In genomic region chr20:58851221-58851968, GRCh38 we compare ENCODE assay signal across 7 cellular contexts. TPM values are rescaled to one million over a fixed set of nuclear protein-coding genes. Genes with fewer than 3 reads are reported as not detected.
DNase-seq lines count a peak whose midpoint lies in the region; ATAC-seq lines count a peak whose summit lies in the region.

No MANE protein-coding gene starts in this region.

- H3K4me3 Mint-ChIP-seq in activated CD8-positive, alpha-beta T cell treated with anti-CD3 and anti-CD28 coated beads, Interleukin-2, amount 10 ng/mL, durations not matched to agents 7 days and 5 days: peak overlapping the region; percentile 80
- H3K4me3 Mint-ChIP-seq in stimulated activated memory B cell treated with anti-CD40 and anti-IgM and Interleukin-4, amounts not matched to agents 10 μg/mL and 1 μg/mL and 100 μg/mL, for 72 hours: peak overlapping the region; percentile 87

- H3K27me3 ChIP-seq in iPS DF 6.9 (ENCODE audit: control insufficient read depth, insufficient read depth, low read length): peaks cover 28% of the 10 kb centered on the region

- H3K4me3 ChIP-seq in iPS DF 6.9 (ENCODE audit: low read length): peak overlapping the region; percentile 52; the same call in 1 of the 2 replicates

- H3K4me1 ChIP-seq in iPS DF 6.9 (ENCODE audit: control insufficient read depth, insufficient read depth, low read length): peaks cover 7% of the 10 kb centered on the region

- H3K27ac ChIP-seq in iPS DF 6.9 (ENCODE audit: low read length): no peak overlapping the region

- H3K9me3 ChIP-seq in iPS DF 6.9 (ENCODE audit: control insufficient read depth, insufficient read depth, low read length): no peaks in the 10 kb centered on the region

- peaks cover 64% of the 10 kb centered on the region for H3K4me1 Mint-ChIP-seq in activated CD8-positive, alpha-beta T cell treated with anti-CD3 and anti-CD28 coated beads, Interleukin-2, amount 10 ng/mL, durations not matched to agents 7 days and 5 days (ENCODE audit: low read depth)
- H3K4me1 Mint-ChIP-seq in stimulated activated memory B cell treated with anti-CD40 and anti-IgM and Interleukin-4, amounts not matched to agents 10 μg/mL and 1 μg/mL and 100 μg/mL, for 72 hours: peaks cover 44% of the 10 kb centered on the region

- CTCF ChIA-PET in activated CD8-positive, alpha-beta T cell treated with anti-CD3 and anti-CD28 coated beads, Interleukin-2, amount 10 ng/mL, durations not matched to agents 7 days and 5 days (lab: Charles Lee): interaction anchor here (1.3 to 3.2 kb wide), 5 partner anchors 192 to 356 kb away, joined by 3 to 12 read pairs (median 4); partner anchors contain the start of gene STX16

- WGBS in iPS DF 6.9 (ENCODE audit: insufficient coverage, insufficient read length): no CpG with 5 or more reads among the region's 41 CpGs

- ATAC-seq in HG02798 (IDR thresholded peaks at IDR 0.05; ENCODE audit: poor library complexity, unreplicated experiment) (peak; percentile 1), HG03342 (IDR thresholded peaks at IDR 0.05; ENCODE audit: unreplicated experiment) (no peak)
- peak; percentile 5 for ATAC-seq in activated CD8-positive, alpha-beta T cell treated with anti-CD3 and anti-CD28 coated beads, Interleukin-2, amount 10 ng/mL, durations not matched to agents 7 days and 5 days
- ATAC-seq in stimulated activated memory B cell treated with anti-CD40 and anti-IgM and Interleukin-4, amounts not matched to agents 10 μg/mL and 1 μg/mL and 100 μg/mL, for 72 hours: no peak

- no peak for DNase-seq in activated CD8-positive, alpha-beta T cell treated with anti-CD3 and anti-CD28 coated beads, Interleukin-2, amount 10 ng/mL, durations not matched to agents 7 days and 5 days
- no peak for DNase-seq in iPS DF 6.9 (ENCODE audit: low read depth, low spot score)
- no peak for DNase-seq in DMS79 (lab: John Stamatoyannopoulos, UW)
- no peak for DNase-seq in hepatic stellate cell (ENCODE audit: low spot score)

- H3K36me3 ChIP-seq in iPS DF 6.9 (ENCODE audit: control insufficient read depth, insufficient read depth, low read length): no peaks in the 10 kb centered on the region; the same call in 1 of the 2 replicates

- H3K27ac Mint-ChIP-seq in activated CD8-positive, alpha-beta T cell treated with anti-CD3 and anti-CD28 coated beads, Interleukin-2, amount 10 ng/mL, durations not matched to agents 7 days and 5 days: no peak overlapping the region
- H3K27ac Mint-ChIP-seq in stimulated activated memory B cell treated with anti-CD40 and anti-IgM and Interleukin-4, amounts not matched to agents 10 μg/mL and 1 μg/mL and 100 μg/mL, for 72 hours: no peak overlapping the region

- POLR2A ChIA-PET in activated CD8-positive, alpha-beta T cell treated with anti-CD3 and anti-CD28 coated beads, Interleukin-2, amount 10 ng/mL, durations not matched to agents 7 days and 5 days (lab: Charles Lee): interaction anchor here (0.7 to 0.9 kb wide), 2 partner anchors 38 to 200 kb away, joined by 3 to 4 read pairs; partner anchors contain the start of gene STX16

- peaks cover 50% of the 10 kb centered on the region for H3K27me3 Mint-ChIP-seq in activated CD8-positive, alpha-beta T cell treated with anti-CD3 and anti-CD28 coated beads, Interleukin-2, amount 10 ng/mL, durations not matched to agents 7 days and 5 days (ENCODE audit: low read depth)
- peaks cover 65% of the 10 kb centered on the region for H3K27me3 Mint-ChIP-seq in stimulated activated memory B cell treated with anti-CD40 and anti-IgM and Interleukin-4, amounts not matched to agents 10 μg/mL and 1 μg/mL and 100 μg/mL, for 72 hours

- no peaks in the 10 kb centered on the region for H3K9me3 Mint-ChIP-seq in activated CD8-positive, alpha-beta T cell treated with anti-CD3 and anti-CD28 coated beads, Interleukin-2, amount 10 ng/mL, durations not matched to agents 7 days and 5 days (ENCODE audit: insufficient read depth)
- H3K9me3 Mint-ChIP-seq in stimulated activated memory B cell treated with anti-CD40 and anti-IgM and Interleukin-4, amounts not matched to agents 10 μg/mL and 1 μg/mL and 100 μg/mL, for 72 hours: no peaks in the 10 kb centered on the region

- no peaks in the 10 kb centered on the region for H3K36me3 Mint-ChIP-seq in activated CD8-positive, alpha-beta T cell treated with anti-CD3 and anti-CD28 coated beads, Interleukin-2, amount 10 ng/mL, durations not matched to agents 7 days and 5 days (ENCODE audit: low read depth)
- no peaks in the 10 kb centered on the region for H3K36me3 Mint-ChIP-seq in stimulated activated memory B cell treated with anti-CD40 and anti-IgM and Interleukin-4, amounts not matched to agents 10 μg/mL and 1 μg/mL and 100 μg/mL, for 72 hours

RNA-seq across cellular contexts. Expression of gene GNAS-AS1, which starts 0.7 kb away (rescaled TPM):
- 1 to 10 TPM; 1.3 to 2.0 TPM for total RNA-seq in activated CD8-positive, alpha-beta T cell treated with anti-CD3 and anti-CD28 coated beads, Interleukin-2, amount 10 ng/mL, durations not matched to agents 7 days and 5 days

RNA-seq across cellular contexts. Expression of gene GNAS, which starts 1.1 kb away (rescaled TPM):
- 100 to 1,000 TPM; 912 to 952 TPM for total RNA-seq in activated CD8-positive, alpha-beta T cell treated with anti-CD3 and anti-CD28 coated beads, Interleukin-2, amount 10 ng/mL, durations not matched to agents 7 days and 5 days

Comparison
In these comparisons a context has a peak if more than half of its experiments do, and no peak if none do; other contexts are left out.
1. ATAC-seq: peak in HG02798 (single experiment) and activated CD8-positive, alpha-beta T cell treated with anti-CD3 and anti-CD28 coated beads, Interleukin-2, amount 10 ng/mL, durations not matched to agents 7 days and 5 days (single experiment); none in stimulated activated memory B cell treated with anti-CD40 and anti-IgM and Interleukin-4, amounts not matched to agents 10 μg/mL and 1 μg/mL and 100 μg/mL, for 72 hours (single experiment) and HG03342 (single experiment).